ENCODE assay signal across 14 cellular contexts in genomic region chr7:85039196-85039923, GRCh38.
A peak's percentile ranks its signal among the peaks of the same experiment; 100 is the strongest.
DNase-seq lines count a peak whose midpoint lies in the region; ATAC-seq and TF ChIP-seq lines count a peak whose summit lies in the region.
"Had no signal": no experiment of that assay in that cellular context is flagged by ENCODE, and none has a peak within 500 bp of the region (broad histone marks: within the 10 kb centered on the region; RNA-seq: fewer than 3 reads in every experiment).

No MANE protein-coding gene starts in this region.

- H3K9me3 Mint-ChIP-seq in memory B cell, result no peaks in the 10 kb centered on the region
- H3K9me3 Mint-ChIP-seq in WTC11, result no peaks in the 10 kb centered on the region

- H3K4me1 Mint-ChIP-seq in memory B cell, result peaks cover 4% of the 10 kb centered on the region
- H3K4me1 Mint-ChIP-seq in WTC11, result no peaks in the 10 kb centered on the region

- H3K27me3 Mint-ChIP-seq in memory B cell (no peaks in the 10 kb centered on the region), WTC11 (ENCODE audit: low read depth) (no peaks in the 10 kb centered on the region)

- CTCF ChIA-PET in WTC11 (lab: Charles Lee), result no interaction called here

- POLR2A ChIA-PET in WTC11 (lab: Charles Lee), result no interaction called here

- H3K27ac Mint-ChIP-seq in memory B cell (no peak overlapping the region), WTC11 (no peak overlapping the region)

- no peaks in the 10 kb centered on the region for H3K9me3 ChIP-seq in heart left ventricle
- H3K9me3 ChIP-seq: ascending aorta, heart right ventricle, lower lobe of right lung had no signal

- H3K27me3 ChIP-seq in heart left ventricle, result peaks cover 0 to 4% (median 0%) of the 10 kb centered on the region in 9 donors
- H3K27me3 ChIP-seq: ascending aorta had no signal

- intact Hi-C loops in heart left ventricle (cut with DNase I), result loop anchor here in 4 of 10 donors (5.0 to 10.0 kb wide), 3 partner anchors 513 to 805 kb away; no protein-coding TSS in a partner anchor

- ATAC-seq in GM18907 (IDR thresholded peaks at IDR 0.05; ENCODE audit: unreplicated experiment) (peak; percentile 72), GM21619 (IDR thresholded peaks at IDR 0.05; ENCODE audit: unreplicated experiment) (peak; percentile 89), HG03097 (IDR thresholded peaks at IDR 0.05; ENCODE audit: low FRiP score, unreplicated experiment) (peak; percentile 74), memory B cell (ENCODE audit: low read depth) (peak; percentile 24), heart left ventricle (no peak), WTC11 (no peak)
- ATAC-seq: heart right ventricle, lower lobe of right lung had no signal

- H3K36me3 Mint-ChIP-seq in memory B cell, result no peaks in the 10 kb centered on the region
- H3K36me3 Mint-ChIP-seq in WTC11, result no peaks in the 10 kb centered on the region

- TF ChIP-seq CTCF in heart left ventricle (IDR thresholded peaks at IDR 0.05) (no peak), WTC11 (IDR thresholded peaks at IDR 0.05) (no peak)

- WGBS in heart left ventricle, 4 donors, result 85 to 91% (median 88%) methylated on average over 11 of the region's 11 CpGs

- H3K36me3 ChIP-seq in heart left ventricle, result no peaks in the 10 kb centered on the region
- H3K36me3 ChIP-seq: ascending aorta, heart right ventricle, lower lobe of right lung had no signal

- H3K4me3 Mint-ChIP-seq in memory B cell (no peak overlapping the region), WTC11 (no peak overlapping the region)

- no peak overlapping the region for H3K27ac ChIP-seq in heart left ventricle
- H3K27ac ChIP-seq: ascending aorta, heart right ventricle, lower lobe of right lung had no signal

- TF ChIP-seq POLR2A in heart left ventricle (IDR thresholded peaks at IDR 0.05), result no peak

- no peaks in the 10 kb centered on the region for H3K4me1 ChIP-seq in heart left ventricle
- H3K4me1 ChIP-seq: ascending aorta, heart right ventricle, lower lobe of right lung had no signal

- H3K4me3 ChIP-seq in heart left ventricle, result no peak overlapping the region
- H3K4me3 ChIP-seq: ascending aorta, heart right ventricle, lower lobe of right lung had no signal

- no peak for DNase-seq in memory B cell (ENCODE audit: low spot score in 2 of 2)
- no peak for DNase-seq in foreskin melanocyte
- DNase-seq in heart left ventricle, result no peak
- DNase-seq in DMS 273 (lab: John Stamatoyannopoulos, UW; ENCODE audit: unreplicated experiment), result no peak
- DNase-seq in WTC11 (ENCODE audit: low spot score), result no peak
- DNase-seq: heart right ventricle; lower lobe of right lung; NCI-H524; SIG-M5; stimulated activated naive CD4-positive, alpha-beta T cell treated with Interleukin-2 at 50 U/mL for 16 hours had no signal

TF ChIP-seq in WTC11, 78 proteins besides CTCF, POLR2A, EP300 and RAD21:
- no peak for TF ChIP-seq NFYB (CRISPR knock-in tag; conservative IDR thresholded peaks at IDR 0.05; ENCODE audit: low read depth)
- TF ChIP-seq, protein P1, sequence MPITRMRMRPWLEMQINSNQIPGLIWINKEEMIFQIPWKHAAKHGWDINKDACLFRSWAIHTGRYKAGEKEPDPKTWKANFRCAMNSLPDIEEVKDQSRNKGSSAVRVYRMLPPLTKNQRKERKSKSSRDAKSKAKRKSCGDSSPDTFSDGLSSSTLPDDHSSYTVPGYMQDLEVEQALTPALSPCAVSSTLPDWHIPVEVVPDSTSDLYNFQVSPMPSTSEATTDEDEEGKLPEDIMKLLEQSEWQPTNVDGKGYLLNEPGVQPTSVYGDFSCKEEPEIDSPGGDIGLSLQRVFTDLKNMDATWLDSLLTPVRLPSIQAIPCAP (CRISPR knock-in tag; IDR thresholded peaks at IDR 0.05), result no peak
- TF ChIP-seq ATF1 (CRISPR knock-in tag; IDR thresholded peaks at IDR 0.05), result no peak
- no peak for TF ChIP-seq FOXP4 (CRISPR knock-in tag; IDR thresholded peaks at IDR 0.05)
- TF ChIP-seq FOXK1 (CRISPR knock-in tag; IDR thresholded peaks at IDR 0.05), result no peak
- TF ChIP-seq, protein P2, sequence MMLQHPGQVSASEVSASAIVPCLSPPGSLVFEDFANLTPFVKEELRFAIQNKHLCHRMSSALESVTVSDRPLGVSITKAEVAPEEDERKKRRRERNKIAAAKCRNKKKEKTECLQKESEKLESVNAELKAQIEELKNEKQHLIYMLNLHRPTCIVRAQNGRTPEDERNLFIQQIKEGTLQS (CRISPR knock-in tag; conservative IDR thresholded peaks at IDR 0.05), result no peak
- TF ChIP-seq, protein P3, sequence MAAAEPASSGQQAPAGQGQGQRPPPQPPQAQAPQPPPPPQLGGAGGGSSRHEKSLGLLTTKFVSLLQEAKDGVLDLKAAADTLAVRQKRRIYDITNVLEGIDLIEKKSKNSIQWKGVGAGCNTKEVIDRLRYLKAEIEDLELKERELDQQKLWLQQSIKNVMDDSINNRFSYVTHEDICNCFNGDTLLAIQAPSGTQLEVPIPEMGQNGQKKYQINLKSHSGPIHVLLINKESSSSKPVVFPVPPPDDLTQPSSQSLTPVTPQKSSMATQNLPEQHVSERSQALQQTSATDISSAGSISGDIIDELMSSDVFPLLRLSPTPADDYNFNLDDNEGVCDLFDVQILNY (CRISPR knock-in tag; IDR thresholded peaks at IDR 0.05), result no peak

Comparison
In these comparisons a context has a peak if more than half of its experiments do, and no peak if none do; other contexts are left out.
1. ATAC-seq: peak in GM18907 (single experiment), GM21619 (single experiment), HG03097 (single experiment) and memory B cell (single experiment); none in heart left ventricle (0 of 4) and WTC11 (single experiment).